In the genomic region with DNA sequence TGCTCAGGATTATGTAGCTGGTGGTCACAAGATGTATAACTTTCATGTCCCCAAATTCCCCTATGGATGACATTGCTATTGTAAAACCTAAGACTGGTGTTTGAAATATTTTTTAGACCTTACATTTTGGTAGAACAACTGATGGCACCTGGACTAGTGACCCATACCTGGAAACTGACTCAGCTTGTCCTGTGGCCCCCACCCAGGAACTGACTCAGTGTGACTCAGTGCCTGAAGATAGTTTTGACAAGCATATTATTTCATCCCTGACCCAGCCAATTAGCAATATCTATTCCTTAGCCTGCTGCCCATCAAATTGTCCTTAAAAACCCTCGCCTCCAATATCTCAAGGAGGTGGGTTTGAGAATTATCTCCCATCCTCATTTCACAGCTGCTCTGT, we compare ENCODE assay signal across 20 cellular contexts.
"Had no signal": no experiment of that assay in that cellular context is flagged by ENCODE, and none has a peak within 500 bp of the region (broad histone marks: within the 10 kb centered on the region; RNA-seq: fewer than 3 reads in every experiment).

No MANE protein-coding gene starts in this region.

- H3K27ac ChIP-seq: colonic mucosa, esophagus squamous epithelium, hepatocyte, neutrophil, psoas muscle, right lobe of liver, suprapubic skin, thyroid gland, upper lobe of left lung, uterus had no signal

- H3K27ac Mint-ChIP-seq: naive thymus-derived CD8-positive, alpha-beta T cell; stimulated activated effector memory CD8-positive, alpha-beta T cell treated with anti-CD3 and anti-CD28 coated beads, Interleukin-12 subunit alpha, Interleukin-12 subunit beta, amount 100 ng/mL, for 72 hours had no signal

- H3K4me1 ChIP-seq: colonic mucosa, esophagus squamous epithelium, psoas muscle, right lobe of liver, suprapubic skin, thyroid gland, upper lobe of left lung, uterus had no signal

- H3K27me3 ChIP-seq: colonic mucosa, esophagus squamous epithelium, hepatocyte, neutrophil, right lobe of liver, suprapubic skin, thyroid gland, upper lobe of left lung, uterus had no signal

- DNase-seq: colonic mucosa; effector CD8-positive, alpha-beta T cell; esophagus squamous epithelium; foreskin melanocyte; head of caudate nucleus; mucosa of descending colon; naive thymus-derived CD8-positive, alpha-beta T cell; psoas muscle; retina; right lobe of liver; stimulated activated CD4-positive, alpha-beta T cell treated with anti-CD3 and anti-CD28 coated beads, Interleukin-4, amount 100 ng/mL, for 1 hour; stimulated activated CD8-positive, alpha-beta memory T cell treated with anti-CD3 and anti-CD28 coated beads, Interleukin-4, amount 100 ng/mL, for 48 hours; stimulated activated naive CD8-positive, alpha-beta T cell treated with anti-CD3 and anti-CD28 coated beads, Interleukin-15, Interleukin-2, amounts not matched to agents 100 U/mL and 50 U/mL, for 24 hours; thyroid gland; upper lobe of left lung; uterus had no signal

- H3K36me3 ChIP-seq: colonic mucosa, esophagus squamous epithelium, neutrophil, right lobe of liver, suprapubic skin, thyroid gland, upper lobe of left lung, uterus had no signal

- H3K4me1 Mint-ChIP-seq: naive thymus-derived CD8-positive, alpha-beta T cell; stimulated activated effector memory CD8-positive, alpha-beta T cell treated with anti-CD3 and anti-CD28 coated beads, Interleukin-12 subunit alpha, Interleukin-12 subunit beta, amount 100 ng/mL, for 72 hours had no signal

- ATAC-seq: mucosa of descending colon; naive thymus-derived CD8-positive, alpha-beta T cell; psoas muscle; right lobe of liver; stimulated activated effector memory CD8-positive, alpha-beta T cell treated with anti-CD3 and anti-CD28 coated beads, Interleukin-12 subunit alpha, Interleukin-12 subunit beta, amount 100 ng/mL, for 72 hours; stimulated activated naive CD8-positive, alpha-beta T cell treated with anti-CD3 and anti-CD28 coated beads, Interleukin-15, Interleukin-2, amounts not matched to agents 100 U/mL and 50 U/mL, for 24 hours had no signal

- H3K4me3 ChIP-seq: colonic mucosa, esophagus squamous epithelium, hepatocyte, mucosa of descending colon, psoas muscle, right lobe of liver, suprapubic skin, thyroid gland, upper lobe of left lung, uterus had no signal

- H3K4me3 Mint-ChIP-seq: naive thymus-derived CD8-positive, alpha-beta T cell; stimulated activated effector memory CD8-positive, alpha-beta T cell treated with anti-CD3 and anti-CD28 coated beads, Interleukin-12 subunit alpha, Interleukin-12 subunit beta, amount 100 ng/mL, for 72 hours had no signal

- H3K36me3 Mint-ChIP-seq: stimulated activated effector memory CD8-positive, alpha-beta T cell treated with anti-CD3 and anti-CD28 coated beads, Interleukin-12 subunit alpha, Interleukin-12 subunit beta, amount 100 ng/mL, for 72 hours had no signal
